In the genomic region with DNA sequence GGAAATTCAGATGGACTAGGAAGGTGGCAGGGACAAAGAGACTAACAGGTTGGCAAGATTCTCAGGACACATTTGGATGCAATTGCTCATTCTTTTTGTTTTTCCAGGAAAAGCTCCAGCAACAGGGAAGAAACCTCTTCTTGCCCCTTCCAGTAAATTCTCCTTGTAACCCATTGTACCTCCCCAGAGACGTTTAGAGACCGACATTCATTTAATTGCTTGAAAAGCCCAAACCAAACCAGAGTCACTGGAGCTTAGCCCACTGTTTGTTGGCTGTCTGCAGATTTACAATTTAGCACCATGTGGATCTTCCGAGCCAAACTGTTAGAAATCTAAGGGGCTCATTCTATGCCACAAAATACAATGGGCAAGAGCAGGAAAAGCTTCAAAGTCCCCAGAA, we compare ENCODE assay signal across 26 cellular contexts.
"Had no signal": no experiment of that assay in that cellular context is flagged by ENCODE, and none has a peak within 500 bp of the region (broad histone marks: within the 10 kb centered on the region; RNA-seq: fewer than 3 reads in every experiment).

No MANE protein-coding gene starts in this region.

- H3K27ac ChIP-seq: coronary artery, dorsolateral prefrontal cortex, gastrocnemius medialis, sigmoid colon, vagina had no signal

- H3K4me3 ChIP-seq: coronary artery, dorsolateral prefrontal cortex, gastrocnemius medialis, sigmoid colon, vagina had no signal

- H3K27me3 ChIP-seq: sigmoid colon, vagina had no signal

- H3K4me1 Mint-ChIP-seq: activated CD4-positive, alpha-beta T cell treated with anti-CD3 and anti-CD28 coated beads, Interleukin-2, amount 10 ng/mL, durations not matched to agents 7 days and 5 days; activated naive CD8-positive, alpha-beta T cell treated with anti-CD3 and anti-CD28 coated beads, Interleukin-2, amount 50 U/mL, for 24 hours; activated T-helper 17 cell treated with anti-CD3 and anti-CD28 coated beads, Interleukin-2, amount 50 U/mL, for 72 hours; immature natural killer cell; memory B cell; stimulated activated effector memory CD8-positive, alpha-beta T cell treated with anti-CD3 and anti-CD28 coated beads, Interleukin-12 subunit alpha, Interleukin-12 subunit beta, amount 100 ng/mL, for 72 hours; T-helper 17 cell had no signal

- H3K36me3 ChIP-seq: gastrocnemius medialis, sigmoid colon, vagina had no signal

- H3K9me3 Mint-ChIP-seq: activated CD4-positive, alpha-beta T cell treated with anti-CD3 and anti-CD28 coated beads, Interleukin-2, amount 10 ng/mL, durations not matched to agents 7 days and 5 days; activated CD8-positive, alpha-beta T cell treated with anti-CD3 and anti-CD28 coated beads for 36 hours; activated naive CD8-positive, alpha-beta T cell treated with anti-CD3 and anti-CD28 coated beads, Interleukin-2, amount 50 U/mL, for 24 hours; activated T-cell treated with anti-CD3 and anti-CD28 coated beads, Interleukin-2, amount 50 U/mL, for 4 hours; activated T-helper 17 cell treated with anti-CD3 and anti-CD28 coated beads, Interleukin-2, amount 50 U/mL, for 72 hours; memory B cell; naive thymus-derived CD8-positive, alpha-beta T cell; stimulated activated effector memory CD8-positive, alpha-beta T cell treated with anti-CD3 and anti-CD28 coated beads, Interleukin-12 subunit alpha, Interleukin-12 subunit beta, amount 100 ng/mL, for 72 hours; stimulated activated naive CD8-positive, alpha-beta T cell treated with anti-CD3 and anti-CD28 coated beads, Interleukin-15, Interleukin-2, amounts not matched to agents 100 ng/mL and 50 ng/mL, for 24 hours; type B pancreatic cell had no signal

- DNase-seq: activated CD4-positive, alpha-beta T cell treated with anti-CD3 and anti-CD28 coated beads, Interleukin-2, amount 10 ng/mL, durations not matched to agents 7 days and 5 days; activated CD4-positive, CD25-positive, alpha-beta regulatory T cell treated with anti-CD3 and anti-CD28 coated beads, Interleukin-2, amount 50 U/mL, for 72 hours; activated CD8-positive, alpha-beta T cell treated with anti-CD3 and anti-CD28 coated beads for 36 hours; activated gamma-delta T cell treated with Interleukin-2 at 50 U/mL for 16 hours; activated naive CD4-positive, alpha-beta T cell treated with anti-CD3 and anti-CD28 coated beads, Interleukin-2, amount 50 U/mL, for 16 hours; activated naive CD8-positive, alpha-beta T cell treated with anti-CD3 and anti-CD28 coated beads, Interleukin-2, amount 50 U/mL, for 24 hours; activated T-cell treated with anti-CD3 and anti-CD28 coated beads, Interleukin-2, amount 50 U/mL, for 4 hours; effector memory CD4-positive, alpha-beta T cell; gastrocnemius medialis; immature natural killer cell; naive thymus-derived CD8-positive, alpha-beta T cell; retina; sigmoid colon; small intestine; stimulated activated CD4-positive, alpha-beta T cell treated with anti-CD3 and anti-CD28 coated beads, Interleukin-4, amount 100 ng/mL, for 24 hours; T-helper 17 cell; T1000 had no signal

- H3K36me3 Mint-ChIP-seq: immature natural killer cell; memory B cell; naive thymus-derived CD8-positive, alpha-beta T cell; stimulated activated effector memory CD8-positive, alpha-beta T cell treated with anti-CD3 and anti-CD28 coated beads, Interleukin-12 subunit alpha, Interleukin-12 subunit beta, amount 100 ng/mL, for 72 hours; type B pancreatic cell had no signal

- H3K4me1 ChIP-seq: gastrocnemius medialis, sigmoid colon had no signal

- H3K4me3 Mint-ChIP-seq: activated CD4-positive, alpha-beta T cell treated with anti-CD3 and anti-CD28 coated beads, Interleukin-2, amount 10 ng/mL, durations not matched to agents 7 days and 5 days; activated CD8-positive, alpha-beta T cell treated with anti-CD3 and anti-CD28 coated beads for 36 hours; activated naive CD8-positive, alpha-beta T cell treated with anti-CD3 and anti-CD28 coated beads, Interleukin-2, amount 50 U/mL, for 24 hours; activated T-cell treated with anti-CD3 and anti-CD28 coated beads, Interleukin-2, amount 50 U/mL, for 4 hours; activated T-helper 17 cell treated with anti-CD3 and anti-CD28 coated beads, Interleukin-2, amount 50 U/mL, for 72 hours; immature natural killer cell; memory B cell; naive thymus-derived CD8-positive, alpha-beta T cell; stimulated activated effector memory CD8-positive, alpha-beta T cell treated with anti-CD3 and anti-CD28 coated beads, Interleukin-12 subunit alpha, Interleukin-12 subunit beta, amount 100 ng/mL, for 72 hours; stimulated activated naive CD8-positive, alpha-beta T cell treated with anti-CD3 and anti-CD28 coated beads, Interleukin-15, Interleukin-2, amounts not matched to agents 100 ng/mL and 50 ng/mL, for 24 hours; T-helper 17 cell; type B pancreatic cell had no signal

- ATAC-seq: activated CD8-positive, alpha-beta T cell treated with anti-CD3 and anti-CD28 coated beads for 36 hours; activated naive CD8-positive, alpha-beta T cell treated with anti-CD3 and anti-CD28 coated beads, Interleukin-2, amount 50 U/mL, for 24 hours; activated T-cell treated with anti-CD3 and anti-CD28 coated beads, Interleukin-2, amount 50 U/mL, for 4 hours; activated T-helper 17 cell treated with anti-CD3 and anti-CD28 coated beads, Interleukin-2, amount 50 U/mL, for 72 hours; gastrocnemius medialis; naive thymus-derived CD8-positive, alpha-beta T cell; stimulated activated effector memory CD8-positive, alpha-beta T cell treated with anti-CD3 and anti-CD28 coated beads, Interleukin-12 subunit alpha, Interleukin-12 subunit beta, amount 100 ng/mL, for 72 hours; T-helper 17 cell had no signal

- H3K27ac Mint-ChIP-seq: activated CD4-positive, alpha-beta T cell treated with anti-CD3 and anti-CD28 coated beads, Interleukin-2, amount 10 ng/mL, durations not matched to agents 7 days and 5 days; activated CD8-positive, alpha-beta T cell treated with anti-CD3 and anti-CD28 coated beads for 36 hours; activated naive CD8-positive, alpha-beta T cell treated with anti-CD3 and anti-CD28 coated beads, Interleukin-2, amount 50 U/mL, for 24 hours; activated T-helper 17 cell treated with anti-CD3 and anti-CD28 coated beads, Interleukin-2, amount 50 U/mL, for 72 hours; immature natural killer cell; memory B cell; naive thymus-derived CD8-positive, alpha-beta T cell; progenitor cell of endocrine pancreas; stimulated activated effector memory CD8-positive, alpha-beta T cell treated with anti-CD3 and anti-CD28 coated beads, Interleukin-12 subunit alpha, Interleukin-12 subunit beta, amount 100 ng/mL, for 72 hours; stimulated activated naive CD8-positive, alpha-beta T cell treated with anti-CD3 and anti-CD28 coated beads, Interleukin-15, Interleukin-2, amounts not matched to agents 100 ng/mL and 50 ng/mL, for 24 hours; T-helper 17 cell; type B pancreatic cell had no signal

- H3K9me3 ChIP-seq: gastrocnemius medialis, sigmoid colon, vagina had no signal
